Comparison of ENCODE assay signal across 9 cellular contexts in the genomic region with DNA sequence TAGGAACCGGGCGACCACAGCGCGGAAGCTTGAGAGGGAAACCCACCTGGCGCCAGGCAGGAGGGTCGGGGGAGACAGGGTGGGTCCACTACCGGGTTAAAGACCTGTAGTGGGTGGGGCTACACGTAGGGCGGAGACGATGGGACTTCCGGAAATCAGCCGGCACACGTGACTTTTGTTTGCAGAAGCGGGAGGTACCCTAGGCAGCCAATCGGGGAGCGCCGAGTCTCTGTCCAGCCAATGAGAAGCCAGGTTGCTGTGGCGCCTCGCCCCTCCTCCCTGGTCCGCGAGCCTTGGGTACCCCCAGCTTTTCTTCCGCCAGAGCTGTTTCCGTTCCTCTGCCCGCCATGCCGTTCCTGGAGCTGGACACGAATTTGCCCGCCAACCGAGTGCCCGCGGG. TPM values are rescaled to one million over a fixed set of nuclear protein-coding genes. Genes with fewer than 3 reads are reported as not detected.
A peak's percentile ranks its signal among the peaks of the same experiment; 100 is the strongest.
DNase-seq lines count a peak whose midpoint lies in the region; ATAC-seq and TF ChIP-seq lines count a peak whose summit lies in the region.
"Not testable (repeated sequence)": the region's sequence is repeated elsewhere in the genome, so short reads cannot be mapped to it uniquely, and the experiment has no call there.
"Had no signal": no experiment of that assay in that cellular context is flagged by ENCODE, and none has a peak within 500 bp of the region (broad histone marks: within the 10 kb centered on the region; RNA-seq: fewer than 3 reads in every experiment).

A gene (plus strand): TSS at position 321 of the 400 bp plus-strand sequence. CDS start 27 bp downstream, at position 348.

- H3K9me3 ChIP-seq in CD4-positive, alpha-beta T cell (ENCODE audit: control insufficient read depth, low read length): not testable (repeated sequence)

- ATAC-seq in CD4-positive, alpha-beta T cell (ENCODE audit: poor library complexity): peak; percentile 96
- ATAC-seq in GM19035 (IDR thresholded peaks at IDR 0.05; ENCODE audit: unreplicated experiment) (peak; percentile 94), GM21529 (IDR thresholded peaks at IDR 0.05; ENCODE audit: unreplicated experiment) (peak; percentile 90), HG02885 (IDR thresholded peaks at IDR 0.05; ENCODE audit: poor library complexity, unreplicated experiment) (peak; percentile 96), HG03378 (IDR thresholded peaks at IDR 0.05; ENCODE audit: unreplicated experiment) (peak; percentile 86), activated B cell treated with CpG ODN at 0.5 μM for 24 hours (ENCODE audit: low read depth) (peak; percentile 92), foreskin keratinocyte (peak; percentile 93)
- ATAC-seq in naive thymus-derived CD8-positive, alpha-beta T cell: peak; percentile 95 to 97

- not testable (repeated sequence) for H3K4me3 Mint-ChIP-seq in CD4-positive, alpha-beta T cell; activated B cell treated with CpG ODN at 0.5 μM for 24 hours; naive thymus-derived CD8-positive, alpha-beta T cell

- peaks cover 11% of the 10 kb centered on the region for H3K4me1 Mint-ChIP-seq in CD4-positive, alpha-beta T cell (ENCODE audit: low read depth)
- peaks cover 17% of the 10 kb centered on the region for H3K4me1 Mint-ChIP-seq in activated B cell treated with CpG ODN at 0.5 μM for 24 hours
- peaks cover 11 to 23% (median 22%) of the 10 kb centered on the region in 4 donors for H3K4me1 Mint-ChIP-seq in naive thymus-derived CD8-positive, alpha-beta T cell

- intact Hi-C loops in CD4-positive, alpha-beta T cell (cut with DNase I, micrococcal nuclease): not testable (repeated sequence)
- intact Hi-C loops in activated B cell treated with CpG ODN at 0.5 μM for 24 hours (cut with micrococcal nuclease): loop anchor here (5.0 kb wide), 1 partner anchor 34 kb away; no protein-coding TSS in a partner anchor

- POLR2A ChIA-PET in CD4-positive, alpha-beta T cell (lab: Charles Lee); activated B cell treated with CpG ODN at 0.5 μM for 24 hours (lab: Charles Lee); naive thymus-derived CD8-positive, alpha-beta T cell (lab: Charles Lee): not testable (repeated sequence)

- H3K4me1 ChIP-seq in foreskin keratinocyte: not testable (repeated sequence)

- H3K27ac Mint-ChIP-seq in CD4-positive, alpha-beta T cell; activated B cell treated with CpG ODN at 0.5 μM for 24 hours; naive thymus-derived CD8-positive, alpha-beta T cell: not testable (repeated sequence)

- H3K36me3 Mint-ChIP-seq in CD4-positive, alpha-beta T cell (ENCODE audit: low read depth): peaks cover 25% of the 10 kb centered on the region
- H3K36me3 Mint-ChIP-seq in activated B cell treated with CpG ODN at 0.5 μM for 24 hours (ENCODE audit: low read depth): peaks cover 27% of the 10 kb centered on the region
- H3K36me3 Mint-ChIP-seq in naive thymus-derived CD8-positive, alpha-beta T cell: peaks cover 0 to 22% (median 0%) of the 10 kb centered on the region in 3 donors

- H3K27ac ChIP-seq in CD4-positive, alpha-beta T cell (ENCODE audit: low read depth, low read length); foreskin keratinocyte: not testable (repeated sequence)

- not testable (repeated sequence) for TF ChIP-seq CTCF in CD4-positive, alpha-beta T cell (IDR thresholded peaks at IDR 0.05); activated B cell treated with CpG ODN at 0.5 μM for 24 hours (IDR thresholded peaks at IDR 0.05); foreskin keratinocyte (conservative IDR thresholded peaks at IDR 0.05)

- not testable (repeated sequence) for H3K27me3 Mint-ChIP-seq in CD4-positive, alpha-beta T cell; activated B cell treated with CpG ODN at 0.5 μM for 24 hours; naive thymus-derived CD8-positive, alpha-beta T cell

- DNase-seq in CD4-positive, alpha-beta T cell; activated B cell treated with CpG ODN at 0.5 μM for 24 hours; foreskin keratinocyte; naive thymus-derived CD8-positive, alpha-beta T cell: not testable (repeated sequence)

- H3K9me3 Mint-ChIP-seq in CD4-positive, alpha-beta T cell; activated B cell treated with CpG ODN at 0.5 μM for 24 hours; naive thymus-derived CD8-positive, alpha-beta T cell: not testable (repeated sequence)

- not testable (repeated sequence) for H3K27me3 ChIP-seq in CD4-positive, alpha-beta T cell (ENCODE audit: control insufficient read depth, insufficient read depth, low read length); foreskin keratinocyte

- CTCF ChIA-PET in CD4-positive, alpha-beta T cell (lab: Charles Lee); activated B cell treated with CpG ODN at 0.5 μM for 24 hours (lab: Charles Lee): not testable (repeated sequence)

RNA-seq across cellular contexts. Expression of the gene that starts here (rescaled TPM):
- total RNA-seq in CD4-positive, alpha-beta T cell: 1 to 10 TPM; 3.5 to 3.8 TPM
- total RNA-seq in activated B cell treated with CpG ODN at 0.5 μM for 24 hours: 2.4 and 3.1 TPM in 2 replicates
- 0.61 and 0.67 TPM in 2 replicates for total RNA-seq in foreskin keratinocyte
- polyA plus RNA-seq in foreskin keratinocyte: 0.56 and 0.71 TPM in 2 replicates
- total RNA-seq in naive thymus-derived CD8-positive, alpha-beta T cell: not detected
- polyA plus RNA-seq in naive thymus-derived CD8-positive, alpha-beta T cell: 1 to 10 TPM in 2 of 3 donors, under 1 TPM in 1; 0.58 to 1.6 (median 1.3) TPM
- total RNA-seq: G401 had no signal

Comparison
In these comparisons a context has a peak if more than half of its experiments do, and no peak if none do; other contexts are left out.
1. Peak in ATAC-seq in foreskin keratinocyte; RNA of the gene not detected or under 1 TPM.